In the genomic region with DNA sequence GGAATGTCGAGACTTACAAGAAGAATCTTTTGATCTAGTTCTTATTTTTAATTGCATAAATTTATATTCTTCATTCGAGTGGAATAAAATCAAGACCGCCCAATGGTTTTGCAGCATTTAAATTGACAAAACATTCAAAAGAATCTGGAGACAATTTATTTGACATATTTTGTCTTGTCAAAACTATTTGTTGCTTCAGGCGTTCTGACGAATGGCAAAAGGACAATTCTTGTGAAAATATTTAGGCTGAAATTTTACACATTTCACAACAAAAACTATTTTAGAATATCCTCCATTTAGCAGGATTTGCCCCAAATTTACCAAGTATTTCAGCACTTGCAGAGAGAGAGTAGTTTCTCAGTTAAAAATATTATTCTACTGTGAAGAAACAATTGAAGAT, we compare ENCODE assay signal across 19 cellular contexts. TPM values are rescaled to one million over a fixed set of nuclear protein-coding genes. Genes with fewer than 3 reads are reported as not detected.
DNase-seq lines count a peak whose midpoint lies in the region; ATAC-seq, FAIRE-seq and TF ChIP-seq lines count a peak whose summit lies in the region.
"Had no signal": no experiment of that assay in that cellular context is flagged by ENCODE, and none has a peak within 500 bp of the region (broad histone marks: within the 10 kb centered on the region; RNA-seq: fewer than 3 reads in every experiment).

No MANE protein-coding gene starts in this region.

- TF ChIP-seq RAD21 in HepG2 (CRISPR knock-in tag; IDR thresholded peaks at IDR 0.05) = no peak

- no peaks in the 10 kb centered on the region for H3K9me2 ChIP-seq in PC-3 (replicated peaks; ENCODE audit: low read length)

- H3K14ac ChIP-seq in trophoblast cell (ENCODE audit: low read length) = no peak overlapping the region

- no peak overlapping the region for H3K9ac ChIP-seq in HepG2 (ENCODE audit: insufficient read depth, low read depth, low read length)
- no peak overlapping the region for H3K9ac ChIP-seq in PC-3 (ENCODE audit: low read length)
- H3K9ac ChIP-seq in trophoblast cell (ENCODE audit: low read length) = no peak overlapping the region
- H3K9ac ChIP-seq: BLaER1 treated with 17β-estradiol and CSF1 and Interleukin-3, amounts not matched to agents 10 nM and 100 nM had no signal

- H2AK5ac ChIP-seq in trophoblast cell (ENCODE audit: low read length) = no peak overlapping the region

- TF ChIP-seq CTCF in HepG2 (CRISPR knock-in tag; IDR thresholded peaks at IDR 0.05) = no peak
- TF ChIP-seq CTCF in right lobe of liver (IDR thresholded peaks at IDR 0.05) = no peak
- TF ChIP-seq CTCF in PC-3 (conservative IDR thresholded peaks at IDR 0.05; ENCODE audit: low read depth, low read length) = no peak

- H3K18ac ChIP-seq in trophoblast cell (ENCODE audit: low read length) = no peak overlapping the region

- peaks cover 7% of the 10 kb centered on the region for H3K79me1 ChIP-seq in trophoblast cell (ENCODE audit: low read length)

- BruUV-seq in HepG2 (replicated peaks; lab: Mats Ljungman, UMichigan) (no TSS peak), PC-3 (replicated peaks; lab: Mats Ljungman, UMichigan) (no TSS peak)

- no peak overlapping the region for H3K23ac ChIP-seq in trophoblast cell (ENCODE audit: low read length)

- H3K4ac ChIP-seq in trophoblast cell (ENCODE audit: low read depth, low read length) = no peak overlapping the region

- no peaks in the 10 kb centered on the region for H3F3A ChIP-seq in PC-3 (ENCODE audit: low read length, unreplicated experiment)

- POLR2A ChIA-PET in HepG2 (lab: Yijun Ruan, JAX) = no interaction called here
- POLR2A ChIA-PET in PC-3 (lab: Charles Lee; ENCODE audit: unreplicated experiment) = no interaction called here

- ATAC-seq in HepG2 (no peak), right lobe of liver (no peak), PC-3 (no peak), HG02588 (IDR thresholded peaks at IDR 0.05; ENCODE audit: unreplicated experiment) (no peak)
- ATAC-seq: A549; CD8-positive, alpha-beta T cell had no signal

- no peak overlapping the region for H2BK12ac ChIP-seq in trophoblast cell (ENCODE audit: low read length)

- H2AFZ ChIP-seq in HepG2 (ENCODE audit: low read length) = peak overlapping the region; percentile 12
- peak overlapping the region; percentile 19; the same call in 1 of the 2 replicates for H2AFZ ChIP-seq in PC-3 (ENCODE audit: low read length)
- no peak overlapping the region for H2AFZ ChIP-seq in trophoblast cell (ENCODE audit: insufficient read depth, low read length, poor library complexity)

- H3K79me2 ChIP-seq in HepG2 (ENCODE audit: insufficient read depth, low read length) (no peaks in the 10 kb centered on the region), PC-3 (ENCODE audit: low read length) (no peaks in the 10 kb centered on the region), trophoblast cell (ENCODE audit: control insufficient read depth, insufficient read depth, low read length, poor library complexity) (peaks cover 4% of the 10 kb centered on the region)

- DNase-seq in HepG2 (ENCODE audit: low spot score) = no peak
- DNase-seq in right lobe of liver = no peak
- no peak for DNase-seq in PC-3
- peak; percentile 35 to 91 for DNase-seq in trophoblast cell
- DNase-seq in stimulated activated CD4-positive, alpha-beta T cell treated with anti-CD3 and anti-CD28 coated beads, Interleukin-15, amount 100 ng/mL, for 24 hours = no peak
- DNase-seq: AML-193; Caco-2; Calu3; CD4-positive, alpha-beta T cell; CD8-positive, alpha-beta T cell; DMS79 treated with DMSO at 0.1 percent for 48 hours; GF-D8 had no signal

- TF ChIP-seq POLR2A in HepG2 (IDR thresholded peaks at IDR 0.05; ENCODE audit: insufficient read depth in 1 of 2, low read depth in 2 of 2, low read length in 2 of 2) = no peak
- TF ChIP-seq POLR2A in right lobe of liver (IDR thresholded peaks at IDR 0.05) = no peak

- H2BK5ac ChIP-seq in trophoblast cell (ENCODE audit: low read depth, low read length, poor library complexity) = no peak overlapping the region

- no peak overlapping the region for H4K12ac ChIP-seq in trophoblast cell (ENCODE audit: low read depth, low read length)

- H3K9me3 ChIP-seq in HepG2 (ENCODE audit: low read length) (no peaks in the 10 kb centered on the region), right lobe of liver (no peaks in the 10 kb centered on the region), PC-3 (ENCODE audit: low read length) (no peaks in the 10 kb centered on the region), trophoblast cell (ENCODE audit: insufficient read depth, low read depth, low read length) (no peaks in the 10 kb centered on the region)
- H3K9me3 ChIP-seq: A549, Caco-2 had no signal

- no peak for FAIRE-seq in HepG2 (lab: Jason Lieb, UNC)
- FAIRE-seq: A549, D721Med, GM12891 had no signal

- no peak overlapping the region for H4K91ac ChIP-seq in trophoblast cell (ENCODE audit: low read depth, low read length)

- no peak for TF ChIP-seq EP300 in HepG2 (IDR thresholded peaks at IDR 0.05; ENCODE audit: low read depth in 2 of 2, low read length in 2 of 2)
- no peak for TF ChIP-seq EP300 in HepG2 (CRISPR knock-in tag; IDR thresholded peaks at IDR 0.05; ENCODE audit: borderline replicate concordance)

- H3K27me3 ChIP-seq in HepG2 (ENCODE audit: control insufficient read depth in 1 of 2, insufficient read depth in 2 of 2, low read length in 2 of 2) = peaks cover 0 to 9% of the 10 kb centered on the region in 2 experiments; a peak in 1 of 5 replicates
- no peaks in the 10 kb centered on the region for H3K27me3 ChIP-seq in right lobe of liver
- no peaks in the 10 kb centered on the region for H3K27me3 ChIP-seq in PC-3 (ENCODE audit: low read length)
- H3K27me3 ChIP-seq in trophoblast cell (ENCODE audit: insufficient read depth, low read length) = no peaks in the 10 kb centered on the region
- H3K27me3 ChIP-seq: BLaER1 treated with 17β-estradiol and CSF1 and Interleukin-3, amounts not matched to agents 10 nM and 100 nM had no signal

- intact Hi-C loops in HepG2 (cut with micrococcal nuclease; ENCODE audit: unreplicated experiment) = no loop called here
- intact Hi-C loops in right lobe of liver (cut with DNase I) = no loop called here
- intact Hi-C loops in PC-3 (cut with micrococcal nuclease) = no loop called here

- 10% methylated on average over 5 of the region's 5 CpGs for WGBS in HepG2 (ENCODE audit: low lambda C conversion rate)
- WGBS in right lobe of liver (ENCODE audit: insufficient coverage, low coverage, low lambda C conversion rate, missing lambda C conversion rate) = 82% methylated on average over 5 of the region's 5 CpGs
- WGBS in trophoblast cell (ENCODE audit: extremely low coverage, insufficient coverage, insufficient read length) = no CpG with 5 or more reads among the region's 5 CpGs

- H3K4me1 ChIP-seq in HepG2 (ENCODE audit: insufficient read depth, low read length) (peaks cover 9% of the 10 kb centered on the region; the same call in 1 of the 2 replicates), right lobe of liver (no peaks in the 10 kb centered on the region), PC-3 (ENCODE audit: insufficient read depth, low read length) (peaks cover 7% of the 10 kb centered on the region), trophoblast cell (ENCODE audit: control insufficient read depth in 1 of 2, insufficient read depth in 2 of 2, low read length in 2 of 2) (peaks cover 0 to 2% of the 10 kb centered on the region in 2 experiments)
- H3K4me1 ChIP-seq: A549, Caco-2 had no signal

- no peak overlapping the region for H4K8ac ChIP-seq in trophoblast cell (ENCODE audit: low read depth, low read length)

- CTCF ChIA-PET in HepG2 (lab: Yijun Ruan, JAX; ENCODE audit: low intra/inter-chr PET ratio, low total read pairs) = no interaction called here
- CTCF ChIA-PET in PC-3 (lab: Charles Lee) = no interaction called here

- H4K20me1 ChIP-seq in HepG2 (ENCODE audit: insufficient read depth, low read length) (no peaks in the 10 kb centered on the region), PC-3 (ENCODE audit: low read length) (no peaks in the 10 kb centered on the region)
- H4K20me1 ChIP-seq: BLaER1 treated with 17β-estradiol and CSF1 and Interleukin-3, amounts not matched to agents 10 nM and 100 nM had no signal

- H3K4me3 ChIP-seq in HepG2 (replicated peaks in 1 of 3; ENCODE audit: insufficient read depth in 1 of 3, low read depth in 2 of 3, low read length in 3 of 3) = no peak overlapping the region
- H3K4me3 ChIP-seq in right lobe of liver = no peak overlapping the region
- H3K4me3 ChIP-seq in PC-3 (ENCODE audit: low read length) = no peak overlapping the region
- H3K4me3 ChIP-seq in trophoblast cell (ENCODE audit: low read depth, low read length) = no peak overlapping the region
- H3K4me3 ChIP-seq: A549; BLaER1 treated with 17β-estradiol and CSF1 and Interleukin-3, amounts not matched to agents 10 nM and 100 nM had no signal

- no peak overlapping the region for H3K27ac ChIP-seq in HepG2 (ENCODE audit: extremely low read length, insufficient read depth, low read length)
- no peak overlapping the region for H3K27ac ChIP-seq in right lobe of liver
- H3K27ac ChIP-seq in PC-3 (ENCODE audit: low read length) = no peak overlapping the region
- no peak overlapping the region for H3K27ac ChIP-seq in trophoblast cell (ENCODE audit: low read depth, low read length)
- H3K27ac ChIP-seq: 22Rv1; A549; BLaER1 treated with 17β-estradiol and CSF1 and Interleukin-3, amounts not matched to agents 10 nM and 100 nM; C4-2B had no signal

- H3K4me2 ChIP-seq in HepG2 (ENCODE audit: low read depth, low read length) (no peak overlapping the region), PC-3 (ENCODE audit: low read length) (no peak overlapping the region), trophoblast cell (ENCODE audit: low read length) (no peak overlapping the region)
- H3K4me2 ChIP-seq: A549; BLaER1 treated with 17β-estradiol and CSF1 and Interleukin-3, amounts not matched to agents 10 nM and 100 nM had no signal

- in situ Hi-C loops in HepG2 (cut with HindIII; ENCODE audit: extremely low pct_ligation_motif_present, low pct_unique_long_range_greater_than_20kb) = no loop called here

- H3K36me3 ChIP-seq in HepG2 (replicated peaks in 1 of 2; ENCODE audit: control insufficient read depth in 1 of 2, insufficient read depth in 2 of 2, low read length in 2 of 2) = no peaks in the 10 kb centered on the region
- no peaks in the 10 kb centered on the region for H3K36me3 ChIP-seq in right lobe of liver
- H3K36me3 ChIP-seq in PC-3 (ENCODE audit: low read depth, low read length) = no peaks in the 10 kb centered on the region
- H3K36me3 ChIP-seq in trophoblast cell (ENCODE audit: control insufficient read depth in 1 of 2, insufficient read depth in 2 of 2, low read length in 2 of 2) = no peaks in the 10 kb centered on the region
- H3K36me3 ChIP-seq: BLaER1 treated with 17β-estradiol and CSF1 and Interleukin-3, amounts not matched to agents 10 nM and 100 nM had no signal

- no peak overlapping the region for H2BK120ac ChIP-seq in trophoblast cell (ENCODE audit: insufficient read depth, low read length, poor library complexity)

RNA-seq across cellular contexts. Expression of gene PRKRA, which starts 41.7 kb away (rescaled TPM):
- total RNA-seq in HepG2 (2016; rRNA removed; fragmentation: Illumina TruSeq; extraction: Trizol) (67.6 and 74.7 TPM in 2 replicates), right lobe of liver (10 to 100 TPM; 11.2 to 20.5 (median 14.4) TPM), PC-3 (2014; rRNA removed) (78.2 and 87.6 TPM in 2 replicates)
- total RNA-seq in HepG2 (2016; cell fraction: cytosol; rRNA removed; fragmentation: Illumina TruSeq; extraction: Trizol; ENCODE audit: low read depth) = 77.3 and 86.7 TPM in 2 replicates
- total RNA-seq in HepG2 (2016; cell fraction: insoluble cytoplasmic fraction; rRNA removed; fragmentation: Illumina TruSeq; extraction: Trizol) = 64.4 and 73.6 TPM in 2 replicates
- 113 and 120 TPM in 2 replicates for total RNA-seq in HepG2 (2016; cell fraction: membrane; rRNA removed; fragmentation: Illumina TruSeq; extraction: Trizol)
- 83.1 and 91.6 TPM in 2 replicates for total RNA-seq in HepG2 (2016; cell fraction: nucleus; rRNA removed; fragmentation: Illumina TruSeq; extraction: Trizol)
- polyA plus RNA-seq in HepG2 (2011; rRNA removed) = 47.3 and 53.1 TPM in 2 replicates
- 39.9 and 48.4 TPM in 2 replicates for polyA plus RNA-seq in HepG2 (2011; cell fraction: cytosol; rRNA removed)
- 41.7 and 45.8 TPM in 2 replicates for polyA plus RNA-seq in HepG2 (2011; cell fraction: nucleus; rRNA removed)
- polyA plus RNA-seq in HepG2 (2012) = 48.0 and 68.5 TPM in 2 replicates
- polyA plus RNA-seq in HepG2 (2016; cell fraction: cytosol; fragmentation: Illumina TruSeq; extraction: Trizol; ENCODE audit: low read depth) = 94.3 and 117 TPM in 2 replicates
- polyA plus RNA-seq in HepG2 (2016; cell fraction: insoluble cytoplasmic fraction; fragmentation: Illumina TruSeq; extraction: Trizol; ENCODE audit: low read depth) = 77.0 and 83.1 TPM in 2 replicates
- 110 and 123 TPM in 2 replicates for polyA plus RNA-seq in HepG2 (2016; cell fraction: membrane; fragmentation: Illumina TruSeq; extraction: Trizol; ENCODE audit: low read depth)
- 92.2 and 94.5 TPM in 2 replicates for polyA plus RNA-seq in HepG2 (2016; cell fraction: nucleus; fragmentation: Illumina TruSeq; extraction: Trizol; ENCODE audit: insufficient read depth, low read depth)
- polyA minus RNA-seq in HepG2 (2011; rRNA and poly(A)+ RNA removed; ENCODE audit: low replicate concordance) = 14.8 and 55.1 TPM in 2 replicates
- polyA minus RNA-seq in HepG2 (2011; cell fraction: cytosol; rRNA and poly(A)+ RNA removed) = 31.5 and 39.6 TPM in 2 replicates
- polyA minus RNA-seq in HepG2 (2011; cell fraction: nucleus; rRNA and poly(A)+ RNA removed) = 182 and 199 TPM in 2 replicates
- polyA plus RNA-seq in trophoblast cell (2013) = 38.2 and 41.0 TPM in 2 replicates

RNA-seq across cellular contexts. Expression of gene PJVK, which starts 41.9 kb away (rescaled TPM):
- 1.1 and 1.2 TPM in 2 replicates for total RNA-seq in HepG2 (2016; rRNA removed; fragmentation: Illumina TruSeq; extraction: Trizol)
- total RNA-seq in HepG2 (2016; cell fraction: cytosol; rRNA removed; fragmentation: Illumina TruSeq; extraction: Trizol; ENCODE audit: low read depth) = 0.81 and 2.0 TPM in 2 replicates
- total RNA-seq in HepG2 (2016; cell fraction: insoluble cytoplasmic fraction; rRNA removed; fragmentation: Illumina TruSeq; extraction: Trizol) = 0.77 and 1.5 TPM in 2 replicates
- total RNA-seq in HepG2 (2016; cell fraction: membrane; rRNA removed; fragmentation: Illumina TruSeq; extraction: Trizol) = 1.1 TPM in 2 replicates
- 3.4 and 4.2 TPM in 2 replicates for total RNA-seq in HepG2 (2016; cell fraction: nucleus; rRNA removed; fragmentation: Illumina TruSeq; extraction: Trizol)
- 2.6 and 3.0 TPM in 2 replicates for polyA plus RNA-seq in HepG2 (2011; rRNA removed)
- 0.51 and 1.1 TPM in 2 replicates for polyA plus RNA-seq in HepG2 (2011; cell fraction: cytosol; rRNA removed)
- 6.3 and 6.4 TPM in 2 replicates for polyA plus RNA-seq in HepG2 (2011; cell fraction: nucleus; rRNA removed)
- 1.5 and 2.9 TPM in 2 replicates for polyA plus RNA-seq in HepG2 (2012)
- polyA plus RNA-seq in HepG2 (2016; cell fraction: cytosol; fragmentation: Illumina TruSeq; extraction: Trizol; ENCODE audit: low read depth) = 0.46 and 0.58 TPM in 2 replicates
- 0.67 and 1.3 TPM in 2 replicates for polyA plus RNA-seq in HepG2 (2016; cell fraction: insoluble cytoplasmic fraction; fragmentation: Illumina TruSeq; extraction: Trizol; ENCODE audit: low read depth)
- polyA plus RNA-seq in HepG2 (2016; cell fraction: membrane; fragmentation: Illumina TruSeq; extraction: Trizol; ENCODE audit: low read depth) = 0.48 and 0.77 TPM in 2 replicates
- 7.3 and 8.2 TPM in 2 replicates for polyA plus RNA-seq in HepG2 (2016; cell fraction: nucleus; fragmentation: Illumina TruSeq; extraction: Trizol; ENCODE audit: insufficient read depth, low read depth)
- 1.1 and 1.8 TPM in 2 replicates for polyA minus RNA-seq in HepG2 (2011; rRNA and poly(A)+ RNA removed; ENCODE audit: low replicate concordance)
- 0.35 TPM in 1 of 2 replicates, not detected in the other for polyA minus RNA-seq in HepG2 (2011; cell fraction: cytosol; rRNA and poly(A)+ RNA removed)
- polyA minus RNA-seq in HepG2 (2011; cell fraction: nucleus; rRNA and poly(A)+ RNA removed) = 9.3 and 9.6 TPM in 2 replicates
- 1 to 10 TPM in 5 of 6 experiments, under 1 TPM in 1; 0.80 to 2.8 (median 1.6) TPM for total RNA-seq in right lobe of liver
- 0.87 and 1.6 TPM in 2 replicates for total RNA-seq in PC-3 (2014; rRNA removed)
- 2.2 and 2.4 TPM in 2 replicates for polyA plus RNA-seq in trophoblast cell (2013)

Comparison
In these comparisons a context has a peak if more than half of its experiments do, and no peak if none do; other contexts are left out.
1. DNase-seq: peak in trophoblast cell (2 of 2); none in HepG2 (single experiment), right lobe of liver (0 of 3), PC-3 (single experiment) and stimulated activated CD4-positive, alpha-beta T cell treated with anti-CD3 and anti-CD28 coated beads, Interleukin-15, amount 100 ng/mL, for 24 hours (single experiment).